In genomic region chr7:30751696-30752273, GRCh38 we compare ENCODE assay signal across 14 cellular contexts. TPM values are rescaled to one million over a fixed set of nuclear protein-coding genes. Genes with fewer than 3 reads are reported as not detected.
DNase-seq lines count a peak whose midpoint lies in the region; ATAC-seq, FAIRE-seq and TF ChIP-seq lines count a peak whose summit lies in the region.
"Had no signal": no experiment of that assay in that cellular context is flagged by ENCODE, and none has a peak within 500 bp of the region (broad histone marks: within the 10 kb centered on the region; RNA-seq: fewer than 3 reads in every experiment).

INMT (plus strand) TSS chr7:30752135; CDS start chr7:30752151, 16 bp downstream.

- DNase-seq in astrocyte (ENCODE audit: low read depth) (no peak), cardiac septum (ENCODE audit: low spot score) (no peak), nephron progenitor cell (no peak), transverse colon (no peak), type B pancreatic cell (ENCODE audit: extremely low spot score, unreplicated experiment) (no peak), HPDE6-E6E7 (ENCODE audit: extremely low spot score) (no peak)
- DNase-seq: dermis blood vessel endothelial cell; SHP77 treated with DMSO at 0.1 percent for 48 hours; stimulated activated CD4-positive, alpha-beta T cell treated with anti-CD3 and anti-CD28 coated beads, Interleukin-4, amount 100 ng/mL, for 4 hours had no signal

- H3K36me3 ChIP-seq in astrocyte (ENCODE audit: insufficient read depth, low read length), result no peaks in the 10 kb centered on the region
- no peaks in the 10 kb centered on the region for H3K36me3 ChIP-seq in transverse colon

- no peaks in the 10 kb centered on the region for H4K20me1 ChIP-seq in astrocyte (ENCODE audit: insufficient read depth, low read length)

- no peak for TF ChIP-seq EP300 in transverse colon (IDR thresholded peaks at IDR 0.05; ENCODE audit: low read depth)

- WGBS in transverse colon (ENCODE audit: low coverage in 1 of 2), 2 donors, result 61% methylated on average over 6 of the region's 6 CpGs; no CpG with 5 or more reads in 1 of the 2 donors

- TF ChIP-seq CTCF in astrocyte (IDR thresholded peaks at IDR 0.05; ENCODE audit: insufficient read depth, low read depth, low read length) (no peak), nephron progenitor cell (IDR thresholded peaks at IDR 0.05) (no peak), transverse colon (IDR thresholded peaks at IDR 0.05) (no peak), type B pancreatic cell (conservative IDR thresholded peaks at IDR 0.05) (no peak)

- no peak within 1 kb of the TSS for H3K4me3 ChIP-seq in astrocyte (ENCODE audit: insufficient read depth, low read depth, low read length)
- H3K4me3 ChIP-seq in transverse colon, result peak within 1 kb of the TSS in 2 of 4 donors; percentile 14

- ATAC-seq in GM19455 (IDR thresholded peaks at IDR 0.05; ENCODE audit: unreplicated experiment) (no peak), HG02840 (IDR thresholded peaks at IDR 0.05; ENCODE audit: low FRiP score, unreplicated experiment) (no peak)
- ATAC-seq: WTC11 had no signal

- in situ Hi-C loops in transverse colon (cut with MboI; ENCODE audit: low pct_ligation_motif_present in 1 of 4, low pct_unique_long_range_greater_than_20kb in 1 of 4, low sequenced_read_pairs in 3 of 4), result no loop called here

- H3K79me2 ChIP-seq in astrocyte (ENCODE audit: insufficient read depth, low read length), result no peaks in the 10 kb centered on the region

- H3K27ac Mint-ChIP-seq in astrocyte (ENCODE audit: unreplicated experiment), result peak within 1 kb of the TSS; percentile 26
- peak within 1 kb of the TSS; percentile 48 for H3K27ac Mint-ChIP-seq in nephron progenitor cell
- H3K27ac Mint-ChIP-seq in type B pancreatic cell, result no peak within 1 kb of the TSS
- H3K27ac Mint-ChIP-seq: WTC11 had no signal

- no peak for FAIRE-seq in astrocyte (lab: Jason Lieb, UNC)
- FAIRE-seq: GM19239 had no signal

- peak within 1 kb of the TSS; percentile 64 for H3K4me2 ChIP-seq in astrocyte (ENCODE audit: low read length)

- no peak within 1 kb of the TSS for H3K9ac ChIP-seq in astrocyte (ENCODE audit: low read length)

- intact Hi-C loops in cardiac septum (cut with DNase I), result loop anchor here (5.0 kb wide), 2 partner anchors 46 to 161 kb away; partner anchors contain the start of gene AQP1
- intact Hi-C loops in transverse colon (cut with DNase I; ENCODE audit: low total_unique reads), result no loop called here

- no peak for TF ChIP-seq POLR2A in transverse colon (IDR thresholded peaks at IDR 0.05)

- H3K4me1 ChIP-seq in astrocyte (ENCODE audit: insufficient read depth, low read length) (peaks cover 14% of the 10 kb centered on the region), transverse colon (peaks cover 16 to 37% (median 30%) of the 10 kb centered on the region in 4 donors)

- H3K9me3 ChIP-seq in astrocyte (ENCODE audit: insufficient read depth, low read depth, low read length) (no peaks in the 10 kb centered on the region), transverse colon (no peaks in the 10 kb centered on the region)

- H3K27me3 ChIP-seq in astrocyte (ENCODE audit: insufficient read depth, low read length) (no peaks in the 10 kb centered on the region), transverse colon (no peaks in the 10 kb centered on the region)

- H3K27ac ChIP-seq in astrocyte (ENCODE audit: low read depth, low read length) (no peak within 1 kb of the TSS), transverse colon (peak within 1 kb of the TSS; percentile 75 to 83 (median 80))

- peaks cover 11% of the 10 kb centered on the region for H3K4me1 Mint-ChIP-seq in astrocyte (ENCODE audit: low read depth, unreplicated experiment)
- H3K4me1 Mint-ChIP-seq in nephron progenitor cell, result peaks cover 31% of the 10 kb centered on the region
- peaks cover 7% of the 10 kb centered on the region for H3K4me1 Mint-ChIP-seq in type B pancreatic cell (ENCODE audit: unreplicated experiment)
- H3K4me1 Mint-ChIP-seq: WTC11 had no signal

- H3K9me3 Mint-ChIP-seq in astrocyte (ENCODE audit: unreplicated experiment) (peaks cover 11% of the 10 kb centered on the region), nephron progenitor cell (peaks cover 20% of the 10 kb centered on the region), type B pancreatic cell (peaks cover 5% of the 10 kb centered on the region)

- H3K4me3 Mint-ChIP-seq in astrocyte (ENCODE audit: unreplicated experiment), result no peak within 1 kb of the TSS
- H3K4me3 Mint-ChIP-seq in nephron progenitor cell, result no peak within 1 kb of the TSS
- no peak within 1 kb of the TSS for H3K4me3 Mint-ChIP-seq in type B pancreatic cell
- H3K4me3 Mint-ChIP-seq: WTC11 had no signal

- peaks cover 4% of the 10 kb centered on the region for H3K27me3 Mint-ChIP-seq in astrocyte (ENCODE audit: low read depth, unreplicated experiment)
- H3K27me3 Mint-ChIP-seq in nephron progenitor cell (ENCODE audit: low read depth, poor library complexity), result peaks cover 9% of the 10 kb centered on the region
- no peaks in the 10 kb centered on the region for H3K27me3 Mint-ChIP-seq in type B pancreatic cell

- no peaks in the 10 kb centered on the region for H3K36me3 Mint-ChIP-seq in astrocyte (ENCODE audit: low read depth, unreplicated experiment)
- H3K36me3 Mint-ChIP-seq in nephron progenitor cell (ENCODE audit: low read depth), result peaks cover 51% of the 10 kb centered on the region
- H3K36me3 Mint-ChIP-seq in type B pancreatic cell, result no peaks in the 10 kb centered on the region

- H2AFZ ChIP-seq in astrocyte (ENCODE audit: low read depth, low read length), result peak within 1 kb of the TSS; percentile 54

RNA-seq across cellular contexts. Expression of gene INMT, which starts in this region (rescaled TPM):
- total RNA-seq in astrocyte, result 0.09 TPM in 1 of 2 replicates, not detected in the other
- total RNA-seq in cardiac septum, result 17.3 TPM
- 10 to 100 TPM in 1 of 4 donors, 1 to 10 TPM in 3; 3.8 to 15.5 (median 8.7) TPM for total RNA-seq in transverse colon
- not detected in 2 replicates for total RNA-seq in type B pancreatic cell (ENCODE audit: low replicate concordance)
- total RNA-seq: dermis blood vessel endothelial cell, M059J had no signal
